In genomic region chr1:22291494-22291893, GRCh38 we compare ENCODE assay signal across 12 cellular contexts.
"Had no signal": no experiment of that assay in that cellular context is flagged by ENCODE, and none has a peak within 500 bp of the region (broad histone marks: within the 10 kb centered on the region; RNA-seq: fewer than 3 reads in every experiment).

No MANE protein-coding gene starts in this region.

- H3K4me1 ChIP-seq: foreskin keratinocyte, left lung had no signal

- H3K4me3 Mint-ChIP-seq: activated CD4-positive, alpha-beta T cell treated with anti-CD3 and anti-CD28 coated beads, Interleukin-2, amount 10 ng/mL, durations not matched to agents 7 days and 5 days; activated CD8-positive, alpha-beta T cell treated with anti-CD3 and anti-CD28 coated beads, Interleukin-2, amount 10 ng/mL, durations not matched to agents 7 days and 5 days; activated naive CD8-positive, alpha-beta T cell; stimulated activated naive B cell treated with anti-CD40 and anti-IgM and Interleukin-4, amounts not matched to agents 10 μg/mL and 1 μg/mL and 100 μg/mL, for 72 hours had no signal

- H3K36me3 Mint-ChIP-seq: activated naive CD8-positive, alpha-beta T cell; stimulated activated naive B cell treated with anti-CD40 and anti-IgM and Interleukin-4, amounts not matched to agents 10 μg/mL and 1 μg/mL and 100 μg/mL, for 72 hours had no signal

- H3K4me1 Mint-ChIP-seq: stimulated activated naive B cell treated with anti-CD40 and anti-IgM and Interleukin-4, amounts not matched to agents 10 μg/mL and 1 μg/mL and 100 μg/mL, for 72 hours had no signal

- ATAC-seq: activated CD4-positive, CD25-positive, alpha-beta regulatory T cell treated with anti-CD3 and anti-CD28 coated beads, Interleukin-2, amount 50 U/mL, for 24 hours; activated CD8-positive, alpha-beta T cell treated with anti-CD3 and anti-CD28 coated beads, Interleukin-2, amount 10 ng/mL, durations not matched to agents 7 days and 5 days; foreskin keratinocyte; left lung; stimulated activated naive B cell treated with anti-CD40 and anti-IgM and Interleukin-4, amounts not matched to agents 10 μg/mL and 1 μg/mL and 100 μg/mL, for 72 hours had no signal

- H3K4me3 ChIP-seq: dorsolateral prefrontal cortex, hepatocyte, left lung had no signal

- H3K36me3 ChIP-seq: left lung had no signal

- H3K27ac Mint-ChIP-seq: activated CD4-positive, alpha-beta T cell treated with anti-CD3 and anti-CD28 coated beads, Interleukin-2, amount 10 ng/mL, durations not matched to agents 7 days and 5 days; activated CD8-positive, alpha-beta T cell treated with anti-CD3 and anti-CD28 coated beads, Interleukin-2, amount 10 ng/mL, durations not matched to agents 7 days and 5 days; activated naive CD8-positive, alpha-beta T cell; progenitor cell of endocrine pancreas; stimulated activated naive B cell treated with anti-CD40 and anti-IgM and Interleukin-4, amounts not matched to agents 10 μg/mL and 1 μg/mL and 100 μg/mL, for 72 hours had no signal

- H3K27ac ChIP-seq: dorsolateral prefrontal cortex, foreskin keratinocyte, left lung had no signal

- H3K27me3 ChIP-seq: hepatocyte had no signal

- DNase-seq: activated CD4-positive, alpha-beta T cell treated with anti-CD3 and anti-CD28 coated beads, Interleukin-2, amount 10 ng/mL, durations not matched to agents 7 days and 5 days; activated CD8-positive, alpha-beta T cell treated with anti-CD3 and anti-CD28 coated beads, Interleukin-2, amount 10 ng/mL, durations not matched to agents 7 days and 5 days; activated gamma-delta T cell treated with Interleukin-2 at 50 U/mL for 16 hours; amniotic stem cell; foreskin keratinocyte; stimulated activated naive B cell treated with anti-CD40 and anti-IgM and Interleukin-4, amounts not matched to agents 10 μg/mL and 1 μg/mL and 100 μg/mL, for 72 hours had no signal

- H3K9me3 Mint-ChIP-seq: activated CD4-positive, alpha-beta T cell treated with anti-CD3 and anti-CD28 coated beads, Interleukin-2, amount 10 ng/mL, durations not matched to agents 7 days and 5 days had no signal
